Comparison of ENCODE assay signal across 13 cellular contexts in the genomic region with DNA sequence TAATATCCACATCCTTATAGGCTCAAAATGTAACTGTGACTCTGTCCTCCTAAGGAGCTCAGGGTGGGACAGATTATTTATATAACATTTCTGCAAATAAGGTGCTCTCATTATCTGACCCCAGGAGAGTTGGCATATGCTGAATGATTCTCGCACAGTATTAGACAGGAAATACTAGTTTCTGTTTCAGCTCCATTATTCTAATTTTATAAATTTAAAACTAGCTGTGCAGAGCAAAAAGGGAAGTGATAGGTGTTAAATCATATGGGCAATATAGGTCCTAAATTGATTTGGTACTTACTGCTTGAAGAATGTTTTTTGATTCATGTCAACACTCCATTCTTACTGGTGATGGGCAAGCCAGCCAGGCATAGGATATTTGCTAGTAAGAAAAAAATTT.
DNase-seq lines count a peak whose midpoint lies in the region; ATAC-seq and FAIRE-seq lines count a peak whose summit lies in the region.
"Had no signal": no experiment of that assay in that cellular context is flagged by ENCODE, and none has a peak within 500 bp of the region (broad histone marks: within the 10 kb centered on the region; RNA-seq: fewer than 3 reads in every experiment).

No MANE protein-coding gene starts in this region.

- FAIRE-seq in colon (lab: Jason Lieb, UNC): peak; percentile 75

- ATAC-seq in GM18873 (IDR thresholded peaks at IDR 0.05; ENCODE audit: low FRiP score, unreplicated experiment): peak; percentile 68
- peak; percentile 57 for ATAC-seq in GM21619 (IDR thresholded peaks at IDR 0.05; ENCODE audit: unreplicated experiment)
- ATAC-seq in HG03103 (IDR thresholded peaks at IDR 0.05; ENCODE audit: low read depth, unreplicated experiment): peak; percentile 69

- DNase-seq in stimulated activated CD4-positive, alpha-beta T cell treated with anti-CD3 and anti-CD28 coated beads, Interleukin-4, amount 100 ng/mL, for 1 hour: no peak
- DNase-seq in AG08395 (ENCODE audit: low spot score) (no peak), NCI-H2029 (lab: John Stamatoyannopoulos, UW) (no peak), NCI-H2107 (lab: John Stamatoyannopoulos, UW) (no peak)
- DNase-seq: activated CD4-positive, CD25-positive, alpha-beta regulatory T cell treated with anti-CD3 and anti-CD28 coated beads, Interleukin-2, amount 50 U/mL, for 72 hours; CD8-positive, alpha-beta memory T cell; hypothalamus; NCI-H69; SK-N-SH had no signal
